Comparison of ENCODE assay signal across 8 cellular contexts in genomic region chr11:83816572-83817187, GRCh38.
DNase-seq lines count a peak whose midpoint lies in the region; ATAC-seq, FAIRE-seq and TF ChIP-seq lines count a peak whose summit lies in the region.

No MANE protein-coding gene starts in this region.

- H3K4me1 Mint-ChIP-seq in CD8-positive, alpha-beta memory T cell = no peaks in the 10 kb centered on the region

- H3K79me2 ChIP-seq in OCI-LY3 (ENCODE audit: low read length) = no peaks in the 10 kb centered on the region

- H3K27me3 Mint-ChIP-seq in CD8-positive, alpha-beta memory T cell = peaks cover 0 to 11% of the 10 kb centered on the region in 2 donors

- no peaks in the 10 kb centered on the region for H3K9me3 ChIP-seq in OCI-LY3 (ENCODE audit: insufficient read depth, low read length)
- H3K9me3 ChIP-seq in testis = no peaks in the 10 kb centered on the region
- no peaks in the 10 kb centered on the region for H3K9me3 ChIP-seq in CD8-positive, alpha-beta memory T cell (ENCODE audit: low read length)

- intact Hi-C loops in testis (cut with DNase I; ENCODE audit: low total_unique reads) = no loop called here

- POLR2A ChIA-PET in CD8-positive, alpha-beta memory T cell (lab: Charles Lee) = no interaction called here

- no peak overlapping the region for H3K4me3 ChIP-seq in OCI-LY3 (ENCODE audit: low read length)
- H3K4me3 ChIP-seq in epithelial cell of proximal tubule (ENCODE audit: low read depth, low read length) = no peak overlapping the region
- no peak overlapping the region for H3K4me3 ChIP-seq in testis
- H3K4me3 ChIP-seq in CD8-positive, alpha-beta memory T cell (ENCODE audit: low read length) = no peak overlapping the region

- ATAC-seq in GM18861 (IDR thresholded peaks at IDR 0.05; ENCODE audit: unreplicated experiment) = no peak

- no peak overlapping the region for H3K4me2 ChIP-seq in OCI-LY3 (ENCODE audit: low read length)

- H3K4me3 Mint-ChIP-seq in CD8-positive, alpha-beta memory T cell = no peak overlapping the region

- no peaks in the 10 kb centered on the region for H3K36me3 ChIP-seq in OCI-LY3 (replicated peaks; ENCODE audit: low read depth, low read length)
- H3K36me3 ChIP-seq in testis (ENCODE audit: low read depth, missing control alignments) = no peaks in the 10 kb centered on the region
- no peaks in the 10 kb centered on the region for H3K36me3 ChIP-seq in CD8-positive, alpha-beta memory T cell (ENCODE audit: insufficient read depth, low read length)

- H3K9me3 Mint-ChIP-seq in CD8-positive, alpha-beta memory T cell = peaks cover 0 to 1% (median 0%) of the 10 kb centered on the region in 5 donors

- H3K36me3 Mint-ChIP-seq in CD8-positive, alpha-beta memory T cell = no peaks in the 10 kb centered on the region

- H3K27ac ChIP-seq in OCI-LY3 (ENCODE audit: low read length) (no peak overlapping the region), testis (no peak overlapping the region)
- no peak overlapping the region for H3K27ac ChIP-seq in CD8-positive, alpha-beta memory T cell (ENCODE audit: low read depth, low read length)

- peak; percentile 97 for FAIRE-seq in A204.1 (lab: Jason Lieb, UNC)

- peaks cover 26% of the 10 kb centered on the region for H3K27me3 ChIP-seq in OCI-LY3 (ENCODE audit: low read depth, low read length)
- H3K27me3 ChIP-seq in testis = no peaks in the 10 kb centered on the region
- no peaks in the 10 kb centered on the region for H3K27me3 ChIP-seq in CD8-positive, alpha-beta memory T cell (ENCODE audit: insufficient read depth, low read length, poor library complexity, severe bottlenecking)

- peak; percentile 24; the same call in 1 of the 2 replicates for TF ChIP-seq CTCF in GM12874 (IDR thresholded peaks at IDR 0.05; ENCODE audit: insufficient read depth, low read depth, low read length)
- peak; percentile 90 for TF ChIP-seq CTCF in OCI-LY3 (IDR thresholded peaks at IDR 0.05; ENCODE audit: low read depth, low read length)
- TF ChIP-seq CTCF in epithelial cell of proximal tubule (conservative IDR thresholded peaks at IDR 0.05; ENCODE audit: low read depth, low read length) = peak; percentile 67
- peak; percentile 24 to 66 (median 27) for TF ChIP-seq CTCF in testis (IDR thresholded peaks at IDR 0.05)

- H3K4me1 ChIP-seq in OCI-LY3 (ENCODE audit: low read length) (no peaks in the 10 kb centered on the region), testis (no peaks in the 10 kb centered on the region)
- H3K4me1 ChIP-seq in CD8-positive, alpha-beta memory T cell (ENCODE audit: insufficient read depth, low read length) = no peaks in the 10 kb centered on the region

- no peak for DNase-seq in epithelial cell of proximal tubule (ENCODE audit: low read depth)
- DNase-seq in testis = no peak
- no peak for DNase-seq in stimulated activated CD4-positive, alpha-beta T cell treated with anti-CD3 and anti-CD28 coated beads, Interleukin-12 subunit alpha, Interleukin-12 subunit beta, amount 100 ng/mL, for 4 hours
- DNase-seq in CD8-positive, alpha-beta memory T cell = no peak

- no peak overlapping the region for H2AFZ ChIP-seq in OCI-LY3 (ENCODE audit: low read depth, low read length)

- WGBS in testis, 2 donors = 55 to 64% methylated on average over 2 of the region's 2 CpGs

- no peak for TF ChIP-seq POLR2A in testis (IDR thresholded peaks at IDR 0.05)

- H4K20me1 ChIP-seq in OCI-LY3 (ENCODE audit: insufficient read depth, low read length) = no peaks in the 10 kb centered on the region

- H3K27ac Mint-ChIP-seq in CD8-positive, alpha-beta memory T cell = no peak overlapping the region

- no peak overlapping the region for H3K9ac ChIP-seq in OCI-LY3 (ENCODE audit: low read length)

- CTCF ChIA-PET in CD8-positive, alpha-beta memory T cell (lab: Charles Lee) = no interaction called here

Comparison
In these comparisons a context has a peak if more than half of its experiments do, and no peak if none do; other contexts are left out.
1. CTCF ChIP-seq: peak in every context shown above with its lines; median percentile 90 in OCI-LY3; 67 in epithelial cell of proximal tubule; 27 in testis; 24 in GM12874.